In the genomic region with DNA sequence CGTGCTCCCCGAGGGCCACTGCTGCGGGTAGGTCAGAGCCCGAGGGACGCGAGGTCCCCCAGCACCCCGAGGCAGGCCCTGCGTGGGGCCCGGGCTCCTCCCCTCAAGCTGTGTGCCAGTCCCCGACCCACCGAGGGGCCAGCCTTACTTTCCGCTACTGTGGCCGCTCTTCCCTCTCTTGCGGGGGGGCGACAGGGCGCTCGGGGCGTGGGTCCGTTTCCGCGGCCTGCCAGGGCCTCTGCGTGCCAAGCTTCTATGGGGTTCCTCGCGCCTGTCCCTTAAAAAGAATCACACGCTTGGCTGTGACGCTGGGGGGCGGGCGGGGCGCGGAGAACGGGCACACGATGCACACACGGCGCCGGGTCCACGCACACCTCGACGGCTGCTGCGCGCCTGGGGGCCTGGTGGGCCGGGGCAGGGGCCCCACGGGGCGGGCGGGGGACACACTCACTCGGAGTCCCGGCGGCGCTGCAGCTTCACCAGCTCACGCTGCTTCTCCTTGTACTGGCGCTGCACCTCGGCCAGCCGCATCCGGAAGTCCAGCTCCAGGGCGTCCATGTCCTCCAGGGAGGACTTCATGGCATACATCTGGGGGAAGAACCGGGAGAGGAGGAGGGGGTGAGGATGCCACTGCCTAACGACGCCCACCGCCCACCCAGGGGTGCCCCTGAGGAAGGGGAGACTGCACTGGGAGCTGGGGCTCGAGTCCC, we compare ENCODE assay signal across 31 cellular contexts.
"Had no signal": no experiment of that assay in that cellular context is flagged by ENCODE, and none has a peak within 500 bp of the region (broad histone marks: within the 10 kb centered on the region; RNA-seq: fewer than 3 reads in every experiment).

No MANE protein-coding gene starts in this region.

- H3K9me3 Mint-ChIP-seq: activated B cell treated with CpG ODN at 0.5 μM for 24 hours; activated CD4-positive, alpha-beta memory T cell treated with anti-CD3 and anti-CD28 coated beads for 36 hours; activated naive CD4-positive, alpha-beta T cell treated with anti-CD3 and anti-CD28 coated beads, Interleukin-2, amount 10 ng/mL, durations not matched to agents 7 days and 5 days; activated naive CD8-positive, alpha-beta T cell treated with anti-CD3 and anti-CD28 coated beads, Interleukin-2, amount 50 U/mL, for 24 hours; brain had no signal

- H3K27ac ChIP-seq: KMS-11, VCaP had no signal

- H3K27ac Mint-ChIP-seq: activated B cell treated with CpG ODN at 0.5 μM for 24 hours; activated CD4-positive, alpha-beta memory T cell treated with anti-CD3 and anti-CD28 coated beads for 36 hours; activated CD8-positive, alpha-beta memory T cell treated with anti-CD3 and anti-CD28 coated beads, Interleukin-2, amount 10 ng/mL, durations not matched to agents 7 days and 5 days; activated naive CD4-positive, alpha-beta T cell treated with anti-CD3 and anti-CD28 coated beads, Interleukin-2, amount 10 ng/mL, durations not matched to agents 7 days and 5 days; activated naive CD8-positive, alpha-beta T cell; activated naive CD8-positive, alpha-beta T cell treated with anti-CD3 and anti-CD28 coated beads, Interleukin-2, amount 50 U/mL, for 24 hours had no signal

- H3K4me3 Mint-ChIP-seq: activated B cell treated with CpG ODN at 0.5 μM for 24 hours; activated CD4-positive, alpha-beta memory T cell treated with anti-CD3 and anti-CD28 coated beads for 36 hours; activated CD8-positive, alpha-beta memory T cell treated with anti-CD3 and anti-CD28 coated beads, Interleukin-2, amount 10 ng/mL, durations not matched to agents 7 days and 5 days; activated naive CD4-positive, alpha-beta T cell treated with anti-CD3 and anti-CD28 coated beads, Interleukin-2, amount 10 ng/mL, durations not matched to agents 7 days and 5 days; activated naive CD8-positive, alpha-beta T cell; activated naive CD8-positive, alpha-beta T cell treated with anti-CD3 and anti-CD28 coated beads, Interleukin-2, amount 50 U/mL, for 24 hours; brain had no signal

- H3K4me2 ChIP-seq: KMS-11 had no signal

- ATAC-seq: activated CD8-positive, alpha-beta memory T cell treated with anti-CD3 and anti-CD28 coated beads, Interleukin-2, amount 10 ng/mL, durations not matched to agents 7 days and 5 days; activated naive CD8-positive, alpha-beta T cell treated with anti-CD3 and anti-CD28 coated beads, Interleukin-2, amount 50 U/mL, for 24 hours; Panc1; SK-N-SH treated with all-trans-retinoic acid at 6 μM for 48 hours had no signal

- DNase-seq: activated B cell treated with CpG ODN at 0.5 μM for 24 hours; activated CD4-positive, alpha-beta memory T cell treated with anti-CD3 and anti-CD28 coated beads for 36 hours; activated CD4-positive, alpha-beta T cell treated with anti-CD3 and anti-CD28 coated beads for 4 hours; activated CD4-positive, alpha-beta T cell treated with anti-CD3 and anti-CD28 coated beads, Interleukin-2, amount 50 U/mL, for 1 hour; activated CD4-positive, CD25-positive, alpha-beta regulatory T cell treated with anti-CD3 and anti-CD28 coated beads, Interleukin-2, amount 50 U/mL, for 72 hours; activated CD8-positive, alpha-beta memory T cell treated with anti-CD3 and anti-CD28 coated beads for 24 hours; activated CD8-positive, alpha-beta memory T cell treated with anti-CD3 and anti-CD28 coated beads, Interleukin-2, amount 10 ng/mL, durations not matched to agents 7 days and 5 days; activated CD8-positive, alpha-beta memory T cell treated with anti-CD3 and anti-CD28 coated beads, Interleukin-2, amount 50 U/mL, for 48 hours; activated effector memory CD4-positive, alpha-beta T cell treated with Interleukin-2 at 50 U/mL for 16 hours; activated naive CD4-positive, alpha-beta T cell treated with anti-CD3 and anti-CD28 coated beads, Interleukin-2, amount 10 ng/mL, durations not matched to agents 7 days and 5 days; activated naive CD8-positive, alpha-beta T cell treated with anti-CD3 and anti-CD28 coated beads, Interleukin-2, amount 50 U/mL, for 24 hours; activated T-cell treated with anti-CD3 and anti-CD28 coated beads, Interleukin-2, amount 50 U/mL, for 48 hours; anterior cingulate cortex; MM.1S; MV-4-11; NCI-H1092; NCI-H1436 treated with DMSO at 0.1 percent for 48 hours; NCI-H1694 treated with DMSO at 0.1 percent for 48 hours; NCI-H2029; NCI-H345; NCI-H524 treated with DMSO at 0.1 percent for 48 hours; SIG-M5; T-helper 1 cell; T-helper 2 cell; T-helper 9 cell had no signal

- H3K27me3 Mint-ChIP-seq: activated B cell treated with CpG ODN at 0.5 μM for 24 hours; activated CD4-positive, alpha-beta memory T cell treated with anti-CD3 and anti-CD28 coated beads for 36 hours; activated CD8-positive, alpha-beta memory T cell treated with anti-CD3 and anti-CD28 coated beads, Interleukin-2, amount 10 ng/mL, durations not matched to agents 7 days and 5 days; activated naive CD4-positive, alpha-beta T cell treated with anti-CD3 and anti-CD28 coated beads, Interleukin-2, amount 10 ng/mL, durations not matched to agents 7 days and 5 days; activated naive CD8-positive, alpha-beta T cell; activated naive CD8-positive, alpha-beta T cell treated with anti-CD3 and anti-CD28 coated beads, Interleukin-2, amount 50 U/mL, for 24 hours had no signal
